26 cellular contexts compared by ENCODE assay signal in the genomic region with DNA sequence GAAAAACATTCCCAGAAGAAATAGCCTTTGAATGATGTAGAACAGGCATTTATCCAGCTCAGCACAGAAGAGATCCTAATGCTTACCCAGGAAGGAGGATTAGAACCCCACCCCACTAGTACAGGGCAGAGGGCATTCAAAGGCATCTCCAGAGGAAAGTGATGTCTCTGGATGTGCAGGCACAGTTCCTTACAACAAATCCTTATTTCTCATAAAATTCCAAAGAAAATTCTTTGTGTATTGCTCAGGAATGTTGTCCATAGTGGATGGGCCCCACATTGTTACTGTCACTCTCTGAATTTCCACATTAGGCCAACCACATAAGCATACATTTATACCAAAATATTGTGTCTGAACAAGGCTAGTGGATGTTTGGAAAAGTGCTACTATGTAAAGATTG.
"Had no signal": no experiment of that assay in that cellular context is flagged by ENCODE, and none has a peak within 500 bp of the region (broad histone marks: within the 10 kb centered on the region; RNA-seq: fewer than 3 reads in every experiment).

No MANE protein-coding gene starts in this region.

- H3K27me3 ChIP-seq: ascending aorta, breast epithelium, cardiac muscle cell, colonic mucosa, dorsolateral prefrontal cortex had no signal

- H3K4me1 ChIP-seq: ascending aorta, breast epithelium, colonic mucosa had no signal

- H3K9me3 ChIP-seq: ascending aorta, breast epithelium, colonic mucosa had no signal

- H3K27ac ChIP-seq: ascending aorta, breast epithelium, cardiac muscle cell, colonic mucosa, dorsolateral prefrontal cortex had no signal

- DNase-seq: activated CD4-positive, alpha-beta memory T cell treated with anti-CD3 and anti-CD28 coated beads, Interleukin-2, amount 10 ng/mL, durations not matched to agents 7 days and 5 days; activated CD4-positive, alpha-beta T cell treated with anti-CD3 and anti-CD28 coated beads for 4 hours; activated CD4-positive, alpha-beta T cell treated with anti-CD3 and anti-CD28 coated beads, Interleukin-2, amount 10 ng/mL, durations not matched to agents 7 days and 5 days; activated CD4-positive, alpha-beta T cell treated with anti-CD3 and anti-CD28 coated beads, Interleukin-2, amount 50 U/mL, for 4 hours; activated CD4-positive, CD25-positive, alpha-beta regulatory T cell; activated CD4-positive, CD25-positive, alpha-beta regulatory T cell treated with anti-CD3 and anti-CD28 coated beads, Interleukin-2, amount 50 U/mL, for 72 hours; activated CD8-positive, alpha-beta memory T cell treated with anti-CD3 and anti-CD28 coated beads, Interleukin-2, amount 50 U/mL, for 48 hours; activated gamma-delta T cell; activated naive CD4-positive, alpha-beta T cell; activated naive CD4-positive, alpha-beta T cell treated with anti-CD3 and anti-CD28 coated beads, Interleukin-2, amount 10 ng/mL, durations not matched to agents 7 days and 5 days; activated naive CD8-positive, alpha-beta T cell treated with anti-CD3 and anti-CD28 coated beads, Interleukin-2, amount 10 ng/mL, durations not matched to agents 7 days and 5 days; activated T-cell treated with anti-CD3 and anti-CD28 coated beads for 4 hours; activated T-cell treated with anti-CD3 and anti-CD28 coated beads, Interleukin-2, amount 50 U/mL, for 24 hours; activated T-cell treated with anti-CD3 and anti-CD28 coated beads, Interleukin-2, amount 50 U/mL, for 72 hours; central memory CD4-positive, alpha-beta T cell; cerebellar nuclear complex; colonic mucosa; dorsolateral prefrontal cortex; effector memory CD4-positive, alpha-beta T cell; endodermal cell; foreskin melanocyte; head of caudate nucleus; T-helper 2 cell had no signal

- H3K4me3 ChIP-seq: ascending aorta, breast epithelium, cardiac muscle cell, colonic mucosa, dorsolateral prefrontal cortex had no signal

- H3K36me3 ChIP-seq: ascending aorta, breast epithelium, cardiac muscle cell, colonic mucosa had no signal
